In the genomic region with DNA sequence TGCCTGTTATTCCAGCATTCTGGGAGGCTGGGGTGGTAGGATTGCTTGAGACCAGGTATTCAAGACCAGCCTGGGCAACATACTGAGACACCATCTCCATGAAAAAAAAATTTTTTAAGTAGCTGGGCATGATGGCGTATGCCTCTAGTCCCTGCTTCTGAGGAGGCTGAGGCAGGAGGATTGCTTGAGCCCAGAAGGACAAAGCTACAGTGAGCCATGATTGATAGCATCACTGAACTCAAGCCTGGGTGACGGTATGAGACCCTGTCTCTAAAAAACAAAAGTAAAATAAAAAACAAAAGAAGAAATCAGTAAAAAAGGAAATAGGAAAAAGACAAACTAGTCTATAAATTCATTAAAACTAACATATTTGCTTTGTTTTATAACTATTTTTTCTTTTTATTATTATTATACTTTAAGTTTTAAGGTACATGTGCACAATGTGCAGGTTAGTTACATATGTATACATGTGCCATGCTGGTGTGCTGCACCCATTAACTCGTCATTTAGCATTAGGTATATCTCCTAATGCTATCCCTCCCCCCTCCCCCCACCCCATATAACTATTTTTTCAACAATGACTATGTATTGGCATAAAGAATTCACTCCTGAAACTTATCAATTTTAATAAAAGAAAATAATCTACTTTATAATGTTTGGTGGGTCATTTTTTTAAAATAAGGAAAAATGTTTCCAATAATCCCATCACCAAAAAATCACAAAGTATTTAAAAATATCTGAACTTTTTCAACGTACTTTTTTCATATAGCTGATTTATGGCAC, we compare ENCODE assay signal across 5 cellular contexts.
"Had no signal": no experiment of that assay in that cellular context is flagged by ENCODE, and none has a peak within 500 bp of the region (broad histone marks: within the 10 kb centered on the region; RNA-seq: fewer than 3 reads in every experiment).

No MANE protein-coding gene starts in this region.

- H3K9me3 Mint-ChIP-seq: H9, IgD-negative memory B cell had no signal

- H3K4me3 Mint-ChIP-seq: H9, IgD-negative memory B cell had no signal

- H3K36me3 Mint-ChIP-seq: IgD-negative memory B cell had no signal

- H3K27ac Mint-ChIP-seq: IgD-negative memory B cell had no signal

- H3K27ac ChIP-seq: GM23248 had no signal

- H3K4me3 ChIP-seq: GM23248 had no signal

- H2AFZ ChIP-seq: GM23248 had no signal

- DNase-seq: GM23248, H9, HCEC 1CT, KBM-7 had no signal

- H3K9ac ChIP-seq: GM23248 had no signal

- H3K27me3 Mint-ChIP-seq: IgD-negative memory B cell had no signal
